Comparison of ENCODE assay signal across 1 cellular context in the genomic region with DNA sequence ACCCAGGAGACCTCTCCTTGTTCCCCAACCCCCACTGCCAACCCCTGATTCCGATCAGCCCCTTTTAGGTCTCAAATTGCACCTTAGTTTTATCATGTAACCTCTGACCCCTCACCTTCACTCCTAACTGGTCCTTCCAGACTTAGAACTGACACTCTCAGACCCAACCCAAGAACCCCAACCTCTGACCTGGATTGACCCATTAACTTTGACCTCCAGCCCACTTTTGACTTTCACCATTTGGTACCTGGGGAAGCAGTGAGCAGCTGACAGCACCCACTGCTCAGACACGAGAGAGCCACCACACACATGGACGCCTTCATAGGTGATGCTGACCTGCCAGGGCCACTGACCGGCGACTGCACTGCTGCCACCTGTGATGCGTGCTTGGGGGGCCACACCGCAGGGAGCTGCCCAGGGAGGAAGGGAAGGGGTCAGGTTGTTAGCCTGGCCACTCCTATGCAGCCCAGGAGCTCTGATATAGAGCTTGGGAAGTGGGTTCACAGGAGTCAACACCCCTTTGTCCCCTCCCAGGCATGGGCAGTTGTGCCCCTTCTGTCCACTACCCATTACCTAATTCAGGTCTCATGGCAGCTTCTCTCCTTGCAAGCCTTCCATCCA.
TF ChIP-seq lines count a peak whose summit lies in the region.

No MANE protein-coding gene starts in this region.

TF ChIP-seq in WTC11, 78 proteins besides CTCF, POLR2A, EP300 and RAD21:
- TF ChIP-seq ZNF263 (CRISPR knock-in tag; IDR thresholded peaks at IDR 0.05; ENCODE audit: low read depth) = no peak
- TF ChIP-seq TP53 (CRISPR knock-in tag; IDR thresholded peaks at IDR 0.05) = no peak
- no peak for TF ChIP-seq GRHL2 (CRISPR knock-in tag; IDR thresholded peaks at IDR 0.05; ENCODE audit: insufficient replicate concordance, severe bottlenecking)
- no peak for TF ChIP-seq FOXJ3 (CRISPR knock-in tag; IDR thresholded peaks at IDR 0.05; ENCODE audit: borderline replicate concordance)
- no peak for TF ChIP-seq SMAD3 (CRISPR knock-in tag; IDR thresholded peaks at IDR 0.05; ENCODE audit: borderline replicate concordance)
- TF ChIP-seq, protein P1, sequence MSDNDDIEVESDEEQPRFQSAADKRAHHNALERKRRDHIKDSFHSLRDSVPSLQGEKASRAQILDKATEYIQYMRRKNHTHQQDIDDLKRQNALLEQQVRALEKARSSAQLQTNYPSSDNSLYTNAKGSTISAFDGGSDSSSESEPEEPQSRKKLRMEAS (CRISPR knock-in tag; IDR thresholded peaks at IDR 0.05) = no peak
- TF ChIP-seq, protein P2, sequence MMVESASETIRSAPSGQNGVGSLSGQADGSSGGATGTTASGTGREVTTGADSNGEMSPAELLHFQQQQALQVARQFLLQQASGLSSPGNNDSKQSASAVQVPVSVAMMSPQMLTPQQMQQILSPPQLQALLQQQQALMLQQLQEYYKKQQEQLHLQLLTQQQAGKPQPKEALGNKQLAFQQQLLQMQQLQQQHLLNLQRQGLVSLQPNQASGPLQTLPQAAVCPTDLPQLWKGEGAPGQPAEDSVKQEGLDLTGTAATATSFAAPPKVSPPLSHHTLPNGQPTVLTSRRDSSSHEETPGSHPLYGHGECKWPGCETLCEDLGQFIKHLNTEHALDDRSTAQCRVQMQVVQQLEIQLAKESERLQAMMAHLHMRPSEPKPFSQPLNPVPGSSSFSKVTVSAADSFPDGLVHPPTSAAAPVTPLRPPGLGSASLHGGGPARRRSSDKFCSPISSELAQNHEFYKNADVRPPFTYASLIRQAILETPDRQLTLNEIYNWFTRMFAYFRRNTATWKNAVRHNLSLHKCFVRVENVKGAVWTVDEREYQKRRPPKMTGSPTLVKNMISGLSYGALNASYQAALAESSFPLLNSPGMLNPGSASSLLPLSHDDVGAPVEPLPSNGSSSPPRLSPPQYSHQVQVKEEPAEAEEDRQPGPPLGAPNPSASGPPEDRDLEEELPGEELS (CRISPR knock-in tag; IDR thresholded peaks at IDR 0.05) = no peak
- TF ChIP-seq, protein P3, sequence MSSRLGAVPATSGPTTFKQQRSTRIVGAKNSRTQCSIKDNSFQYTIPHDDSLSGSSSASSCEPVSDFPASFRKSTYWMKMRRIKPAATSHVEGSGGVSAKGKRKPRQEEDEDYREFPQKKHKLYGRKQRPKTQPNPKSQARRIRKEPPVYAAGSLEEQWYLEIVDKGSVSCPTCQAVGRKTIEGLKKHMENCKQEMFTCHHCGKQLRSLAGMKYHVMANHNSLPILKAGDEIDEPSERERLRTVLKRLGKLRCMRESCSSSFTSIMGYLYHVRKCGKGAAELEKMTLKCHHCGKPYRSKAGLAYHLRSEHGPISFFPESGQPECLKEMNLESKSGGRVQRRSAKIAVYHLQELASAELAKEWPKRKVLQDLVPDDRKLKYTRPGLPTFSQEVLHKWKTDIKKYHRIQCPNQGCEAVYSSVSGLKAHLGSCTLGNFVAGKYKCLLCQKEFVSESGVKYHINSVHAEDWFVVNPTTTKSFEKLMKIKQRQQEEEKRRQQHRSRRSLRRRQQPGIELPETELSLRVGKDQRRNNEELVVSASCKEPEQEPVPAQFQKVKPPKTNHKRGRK (CRISPR knock-in tag; IDR thresholded peaks at IDR 0.05; ENCODE audit: borderline replicate concordance) = no peak
- TF ChIP-seq FOXK1 (CRISPR knock-in tag; IDR thresholded peaks at IDR 0.05) = no peak
- TF ChIP-seq, protein P4, sequence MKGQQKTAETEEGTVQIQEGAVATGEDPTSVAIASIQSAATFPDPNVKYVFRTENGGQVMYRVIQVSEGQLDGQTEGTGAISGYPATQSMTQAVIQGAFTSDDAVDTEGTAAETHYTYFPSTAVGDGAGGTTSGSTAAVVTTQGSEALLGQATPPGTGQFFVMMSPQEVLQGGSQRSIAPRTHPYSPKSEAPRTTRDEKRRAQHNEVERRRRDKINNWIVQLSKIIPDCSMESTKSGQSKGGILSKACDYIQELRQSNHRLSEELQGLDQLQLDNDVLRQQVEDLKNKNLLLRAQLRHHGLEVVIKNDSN (CRISPR knock-in tag; IDR thresholded peaks at IDR 0.05) = no peak
- TF ChIP-seq OVOL2 (CRISPR knock-in tag; IDR thresholded peaks at IDR 0.05; ENCODE audit: borderline replicate concordance) = no peak
- no peak for TF ChIP-seq ZNF396 (CRISPR knock-in tag; IDR thresholded peaks at IDR 0.05; ENCODE audit: borderline replicate concordance)
- TF ChIP-seq ZNF317 (CRISPR knock-in tag; IDR thresholded peaks at IDR 0.05; ENCODE audit: borderline replicate concordance, low read depth) = no peak
- TF ChIP-seq NR3C1 (CRISPR knock-in tag; conservative IDR thresholded peaks at IDR 0.05; ENCODE audit: low read depth) = no peak
